ENCODE assay signal across 17 cellular contexts in genomic region chr1:39150779-39151178, GRCh38.
"Had no signal": no experiment of that assay in that cellular context is flagged by ENCODE, and none has a peak within 500 bp of the region (broad histone marks: within the 10 kb centered on the region; RNA-seq: fewer than 3 reads in every experiment).

No MANE protein-coding gene starts in this region.

- H3K27ac ChIP-seq: ascending aorta, colonic mucosa, hepatocyte, psoas muscle, right lobe of liver had no signal

- H3K9me3 ChIP-seq: ascending aorta, colonic mucosa, lower lobe of right lung, psoas muscle, right lobe of liver had no signal

- ATAC-seq: activated T-cell treated with anti-CD3 and anti-CD28 coated beads, Interleukin-2, amount 50 U/mL, for 72 hours; lower lobe of right lung; naive thymus-derived CD4-positive, alpha-beta T cell; psoas muscle; right lobe of liver; stimulated activated memory B cell treated with anti-CD40 and anti-IgM and Interleukin-4, amounts not matched to agents 10 μg/mL and 1 μg/mL and 100 μg/mL, for 72 hours had no signal

- H3K27ac Mint-ChIP-seq: activated CD4-positive, alpha-beta memory T cell treated with anti-CD3 and anti-CD28 coated beads for 36 hours; activated naive CD8-positive, alpha-beta T cell treated with anti-CD3 and anti-CD28 coated beads, Interleukin-2, amount 10 ng/mL, durations not matched to agents 7 days and 5 days; activated T-cell treated with anti-CD3 and anti-CD28 coated beads, Interleukin-2, amount 50 U/mL, for 72 hours; naive thymus-derived CD4-positive, alpha-beta T cell; stimulated activated memory B cell treated with anti-CD40 and anti-IgM and Interleukin-4, amounts not matched to agents 10 μg/mL and 1 μg/mL and 100 μg/mL, for 72 hours had no signal

- H3K36me3 Mint-ChIP-seq: activated CD4-positive, alpha-beta memory T cell treated with anti-CD3 and anti-CD28 coated beads for 36 hours; activated naive CD8-positive, alpha-beta T cell treated with anti-CD3 and anti-CD28 coated beads, Interleukin-2, amount 10 ng/mL, durations not matched to agents 7 days and 5 days had no signal

- H3K4me1 ChIP-seq: colonic mucosa had no signal

- H2AFZ ChIP-seq: hepatocyte had no signal

- H3K27me3 ChIP-seq: ascending aorta, colonic mucosa, hepatocyte, right lobe of liver had no signal

- H3K9me3 Mint-ChIP-seq: activated CD4-positive, alpha-beta memory T cell treated with anti-CD3 and anti-CD28 coated beads for 36 hours; activated naive CD8-positive, alpha-beta T cell treated with anti-CD3 and anti-CD28 coated beads, Interleukin-2, amount 10 ng/mL, durations not matched to agents 7 days and 5 days; activated T-cell treated with anti-CD3 and anti-CD28 coated beads, Interleukin-2, amount 50 U/mL, for 72 hours; stimulated activated memory B cell treated with anti-CD40 and anti-IgM and Interleukin-4, amounts not matched to agents 10 μg/mL and 1 μg/mL and 100 μg/mL, for 72 hours had no signal

- H3K4me1 Mint-ChIP-seq: stimulated activated memory B cell treated with anti-CD40 and anti-IgM and Interleukin-4, amounts not matched to agents 10 μg/mL and 1 μg/mL and 100 μg/mL, for 72 hours had no signal

- H3K27me3 Mint-ChIP-seq: activated CD4-positive, alpha-beta memory T cell treated with anti-CD3 and anti-CD28 coated beads for 36 hours; stimulated activated memory B cell treated with anti-CD40 and anti-IgM and Interleukin-4, amounts not matched to agents 10 μg/mL and 1 μg/mL and 100 μg/mL, for 72 hours had no signal

- DNase-seq: activated CD4-positive, alpha-beta memory T cell treated with anti-CD3 and anti-CD28 coated beads for 36 hours; activated naive CD8-positive, alpha-beta T cell treated with anti-CD3 and anti-CD28 coated beads, Interleukin-2, amount 10 ng/mL, durations not matched to agents 7 days and 5 days; activated T-cell treated with anti-CD3 and anti-CD28 coated beads, Interleukin-2, amount 50 U/mL, for 72 hours; caudate nucleus; colonic mucosa; effector CD4-positive, alpha-beta T cell; kidney glomerular epithelial cell; lower lobe of right lung; naive thymus-derived CD4-positive, alpha-beta T cell; nucleus accumbens; psoas muscle; right lobe of liver; T1000; trophoblast cell had no signal

- H3K4me2 ChIP-seq: hepatocyte had no signal

- H3K4me3 Mint-ChIP-seq: activated CD4-positive, alpha-beta memory T cell treated with anti-CD3 and anti-CD28 coated beads for 36 hours; activated naive CD8-positive, alpha-beta T cell treated with anti-CD3 and anti-CD28 coated beads, Interleukin-2, amount 10 ng/mL, durations not matched to agents 7 days and 5 days; activated T-cell treated with anti-CD3 and anti-CD28 coated beads, Interleukin-2, amount 50 U/mL, for 72 hours; naive thymus-derived CD4-positive, alpha-beta T cell; stimulated activated memory B cell treated with anti-CD40 and anti-IgM and Interleukin-4, amounts not matched to agents 10 μg/mL and 1 μg/mL and 100 μg/mL, for 72 hours had no signal

- H3K36me3 ChIP-seq: ascending aorta, colonic mucosa, lower lobe of right lung, right lobe of liver had no signal

- H3K4me3 ChIP-seq: ascending aorta, colonic mucosa, hepatocyte, lower lobe of right lung, psoas muscle, right lobe of liver had no signal
